In the genomic region with DNA sequence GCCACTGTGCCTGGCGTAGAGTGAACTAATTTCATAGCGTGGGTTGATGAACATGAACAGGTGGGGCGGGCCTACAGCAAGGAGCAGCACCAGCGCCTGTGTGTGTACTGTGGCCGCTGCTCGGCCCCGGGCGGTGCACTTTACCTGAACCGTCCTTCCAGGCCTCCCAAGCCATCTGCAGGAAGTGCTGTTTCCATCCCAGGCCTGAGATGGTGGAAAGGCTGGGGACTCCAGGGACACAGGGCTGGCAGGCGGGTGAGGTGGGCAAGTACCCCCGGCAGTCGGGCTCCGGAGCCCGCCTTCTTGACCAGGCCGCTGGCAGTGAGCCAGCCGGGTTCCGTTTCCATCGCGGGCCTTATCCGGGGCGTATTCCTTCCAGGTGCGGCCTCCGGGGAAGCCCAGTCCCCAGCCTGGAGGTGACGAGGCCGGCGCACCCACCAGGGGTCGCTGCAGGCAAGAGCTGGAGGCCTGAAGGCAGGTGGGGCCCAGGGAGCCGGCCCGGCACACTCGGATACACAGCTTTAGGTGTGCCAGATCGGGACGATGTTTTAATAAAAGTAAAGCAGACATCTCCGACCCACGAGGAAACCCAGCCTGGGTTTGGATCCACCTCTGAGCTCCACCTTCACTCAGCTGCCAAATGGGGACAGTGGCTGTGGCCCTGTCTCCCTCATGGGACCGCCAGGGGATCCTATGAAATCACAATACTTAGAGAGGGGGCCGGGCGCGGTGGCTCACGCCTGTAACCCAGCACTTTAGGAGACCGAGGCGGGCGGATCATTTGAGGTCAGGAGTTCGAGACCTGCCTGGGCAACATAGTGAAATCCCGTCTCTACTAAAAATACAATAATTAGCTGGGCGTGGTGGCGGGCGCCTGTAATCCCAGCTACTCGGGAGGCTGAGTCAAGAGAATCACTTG, we compare ENCODE assay signal across 1 cellular context.
TF ChIP-seq lines count a peak whose summit lies in the region.

No MANE protein-coding gene starts in this region.

TF ChIP-seq in H1, 55 proteins besides CTCF, POLR2A, EP300 and RAD21:
- no peak for TF ChIP-seq SP2 (IDR thresholded peaks at IDR 0.05; ENCODE audit: low read length)
- peak; percentile 61; the same call in 1 of the 2 replicates for TF ChIP-seq YY1 (IDR thresholded peaks at IDR 0.05; ENCODE audit: low read depth, low read length)
- TF ChIP-seq, protein P1, sequence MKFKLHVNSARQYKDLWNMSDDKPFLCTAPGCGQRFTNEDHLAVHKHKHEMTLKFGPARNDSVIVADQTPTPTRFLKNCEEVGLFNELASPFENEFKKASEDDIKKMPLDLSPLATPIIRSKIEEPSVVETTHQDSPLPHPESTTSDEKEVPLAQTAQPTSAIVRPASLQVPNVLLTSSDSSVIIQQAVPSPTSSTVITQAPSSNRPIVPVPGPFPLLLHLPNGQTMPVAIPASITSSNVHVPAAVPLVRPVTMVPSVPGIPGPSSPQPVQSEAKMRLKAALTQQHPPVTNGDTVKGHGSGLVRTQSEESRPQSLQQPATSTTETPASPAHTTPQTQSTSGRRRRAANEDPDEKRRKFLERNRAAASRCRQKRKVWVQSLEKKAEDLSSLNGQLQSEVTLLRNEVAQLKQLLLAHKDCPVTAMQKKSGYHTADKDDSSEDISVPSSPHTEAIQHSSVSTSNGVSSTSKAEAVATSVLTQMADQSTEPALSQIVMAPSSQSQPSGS (IDR thresholded peaks at IDR 0.05; ENCODE audit: low read length) = no peak
- no peak for TF ChIP-seq SAP30 (IDR thresholded peaks at IDR 0.05; ENCODE audit: insufficient read depth, insufficient replicate concordance, low read length)
- TF ChIP-seq POLR2AphosphoS5 (IDR thresholded peaks at IDR 0.05; ENCODE audit: low read depth, low read length) = no peak
- TF ChIP-seq, protein P2, sequence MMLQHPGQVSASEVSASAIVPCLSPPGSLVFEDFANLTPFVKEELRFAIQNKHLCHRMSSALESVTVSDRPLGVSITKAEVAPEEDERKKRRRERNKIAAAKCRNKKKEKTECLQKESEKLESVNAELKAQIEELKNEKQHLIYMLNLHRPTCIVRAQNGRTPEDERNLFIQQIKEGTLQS (IDR thresholded peaks at IDR 0.05; ENCODE audit: insufficient read depth, low read depth, low read length) = no peak
- TF ChIP-seq HDAC2 (IDR thresholded peaks at IDR 0.05; ENCODE audit: borderline replicate concordance in 1 of 2, low read depth in 2 of 2, low read length in 2 of 2) = no peak
- peak; percentile 24; the same call in 1 of the 2 replicates for TF ChIP-seq TBP (IDR thresholded peaks at IDR 0.05; ENCODE audit: low read depth, low read length)
- TF ChIP-seq CTBP2 (IDR thresholded peaks at IDR 0.05; ENCODE audit: borderline replicate concordance, insufficient read depth, insufficient read length, low read length) = no peak
- no peak for TF ChIP-seq FOSL1 (IDR thresholded peaks at IDR 0.05; ENCODE audit: insufficient read depth, low read depth, low read length)
- no peak for TF ChIP-seq RFX5 (IDR thresholded peaks at IDR 0.05; ENCODE audit: borderline replicate concordance, low read depth, low read length)
- TF ChIP-seq EGR1 (IDR thresholded peaks at IDR 0.05; ENCODE audit: borderline replicate concordance, low read depth, low read length) = no peak
- no peak for TF ChIP-seq KDM4A (IDR thresholded peaks at IDR 0.05; ENCODE audit: low read depth, low read length, severe bottlenecking)
- TF ChIP-seq, protein P3, sequence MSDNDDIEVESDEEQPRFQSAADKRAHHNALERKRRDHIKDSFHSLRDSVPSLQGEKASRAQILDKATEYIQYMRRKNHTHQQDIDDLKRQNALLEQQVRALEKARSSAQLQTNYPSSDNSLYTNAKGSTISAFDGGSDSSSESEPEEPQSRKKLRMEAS (IDR thresholded peaks at IDR 0.05) = peak; percentile 54; the same call in 1 of the 2 replicates
- TF ChIP-seq, protein P4, sequence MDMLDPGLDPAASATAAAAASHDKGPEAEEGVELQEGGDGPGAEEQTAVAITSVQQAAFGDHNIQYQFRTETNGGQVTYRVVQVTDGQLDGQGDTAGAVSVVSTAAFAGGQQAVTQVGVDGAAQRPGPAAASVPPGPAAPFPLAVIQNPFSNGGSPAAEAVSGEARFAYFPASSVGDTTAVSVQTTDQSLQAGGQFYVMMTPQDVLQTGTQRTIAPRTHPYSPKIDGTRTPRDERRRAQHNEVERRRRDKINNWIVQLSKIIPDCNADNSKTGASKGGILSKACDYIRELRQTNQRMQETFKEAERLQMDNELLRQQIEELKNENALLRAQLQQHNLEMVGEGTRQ (IDR thresholded peaks at IDR 0.05; ENCODE audit: low read length) = no peak
- no peak for TF ChIP-seq CHD2 (IDR thresholded peaks at IDR 0.05; ENCODE audit: low read length)
- 0 out of 2 replicates have a peak, but pooled peaks have one; percentile 7 for TF ChIP-seq JUND (IDR thresholded peaks at IDR 0.05; ENCODE audit: low read length)
- TF ChIP-seq GABPA (IDR thresholded peaks at IDR 0.05; ENCODE audit: borderline replicate concordance, insufficient read depth, low read length) = peak; percentile 79; the same call in 1 of the 2 replicates
